In genomic region chr22:42018224-42018623, GRCh38 we compare ENCODE assay signal across 1 cellular context.
TF ChIP-seq lines count a peak whose summit lies in the region.

No MANE protein-coding gene starts in this region.

TF ChIP-seq in K562, 482 proteins besides CTCF, POLR2A, EP300 and RAD21:
- TF ChIP-seq ZNF121 (CRISPR knock-in tag; conservative IDR thresholded peaks at IDR 0.05): no peak
- no peak for TF ChIP-seq SMC3 (conservative IDR thresholded peaks at IDR 0.05; ENCODE audit: insufficient read depth, low read depth, low read length)
- TF ChIP-seq ZNF512 (tag; IDR thresholded peaks at IDR 0.05): peak; percentile 74
